In the genomic region with DNA sequence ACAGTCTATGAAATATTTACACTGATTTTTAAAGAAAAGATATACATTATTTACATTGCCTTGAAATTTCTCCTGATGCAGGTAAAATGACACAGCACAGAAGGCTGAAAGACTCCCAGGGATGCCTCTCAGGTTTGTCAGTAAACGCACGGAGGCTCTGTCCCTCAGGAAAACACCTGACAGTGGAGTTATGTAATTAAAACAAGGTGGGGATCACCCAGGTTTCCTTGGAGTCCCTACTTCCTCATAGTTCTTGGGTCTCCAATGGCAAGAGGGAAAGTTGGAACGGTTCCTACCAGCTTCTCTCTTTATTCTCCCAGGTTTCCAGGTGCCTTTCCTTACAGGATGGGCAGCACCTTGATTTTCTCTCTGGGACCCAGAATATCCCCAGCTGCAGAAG, we compare ENCODE assay signal across 38 cellular contexts.
"Had no signal": no experiment of that assay in that cellular context is flagged by ENCODE, and none has a peak within 500 bp of the region (broad histone marks: within the 10 kb centered on the region; RNA-seq: fewer than 3 reads in every experiment).

No MANE protein-coding gene starts in this region.

- ATAC-seq: activated CD4-positive, alpha-beta T cell treated with anti-CD3 and anti-CD28 coated beads for 36 hours; activated CD4-positive, CD25-positive, alpha-beta regulatory T cell treated with anti-CD3 and anti-CD28 coated beads, Interleukin-2, amount 50 U/mL, for 24 hours; activated CD8-positive, alpha-beta memory T cell treated with anti-CD3 and anti-CD28 coated beads, Interleukin-2, amount 10 ng/mL, durations not matched to agents 7 days and 5 days; activated CD8-positive, alpha-beta T cell treated with anti-CD3 and anti-CD28 coated beads, Interleukin-2, amount 10 ng/mL, durations not matched to agents 7 days and 5 days; activated naive CD8-positive, alpha-beta T cell treated with anti-CD3 and anti-CD28 coated beads, Interleukin-2, amount 50 U/mL, for 24 hours; WTC11 had no signal

- H3K27me3 Mint-ChIP-seq: activated CD4-positive, alpha-beta memory T cell treated with anti-CD3 and anti-CD28 coated beads, Interleukin-2, amount 10 ng/mL, durations not matched to agents 7 days and 5 days; activated CD4-positive, alpha-beta T cell treated with anti-CD3 and anti-CD28 coated beads for 36 hours; activated CD4-positive, alpha-beta T cell treated with anti-CD3 and anti-CD28 coated beads, Interleukin-2, amount 10 ng/mL, durations not matched to agents 7 days and 5 days; activated CD8-positive, alpha-beta memory T cell treated with anti-CD3 and anti-CD28 coated beads, Interleukin-2, amount 10 ng/mL, durations not matched to agents 7 days and 5 days; activated naive CD4-positive, alpha-beta T cell treated with anti-CD3 and anti-CD28 coated beads, Interleukin-2, amount 10 ng/mL, durations not matched to agents 7 days and 5 days; activated naive CD8-positive, alpha-beta T cell; activated naive CD8-positive, alpha-beta T cell treated with anti-CD3 and anti-CD28 coated beads, Interleukin-2, amount 10 ng/mL, durations not matched to agents 7 days and 5 days; activated T-cell treated with anti-CD3 and anti-CD28 coated beads, Interleukin-2, amount 50 U/mL, for 24 hours; central memory CD8-positive, alpha-beta T cell had no signal

- H3K4me3 Mint-ChIP-seq: activated CD4-positive, alpha-beta memory T cell treated with anti-CD3 and anti-CD28 coated beads, Interleukin-2, amount 10 ng/mL, durations not matched to agents 7 days and 5 days; activated CD4-positive, alpha-beta T cell treated with anti-CD3 and anti-CD28 coated beads for 36 hours; activated CD4-positive, alpha-beta T cell treated with anti-CD3 and anti-CD28 coated beads, Interleukin-2, amount 10 ng/mL, durations not matched to agents 7 days and 5 days; activated CD8-positive, alpha-beta memory T cell treated with anti-CD3 and anti-CD28 coated beads, Interleukin-2, amount 10 ng/mL, durations not matched to agents 7 days and 5 days; activated CD8-positive, alpha-beta T cell treated with anti-CD3 and anti-CD28 coated beads, Interleukin-2, amount 10 ng/mL, durations not matched to agents 7 days and 5 days; activated naive CD4-positive, alpha-beta T cell treated with anti-CD3 and anti-CD28 coated beads, Interleukin-2, amount 10 ng/mL, durations not matched to agents 7 days and 5 days; activated naive CD4-positive, alpha-beta T cell treated with anti-CD3 and anti-CD28 coated beads, Interleukin-2, amount 50 U/mL, for 24 hours; activated naive CD8-positive, alpha-beta T cell; activated naive CD8-positive, alpha-beta T cell treated with anti-CD3 and anti-CD28 coated beads, Interleukin-2, amount 10 ng/mL, durations not matched to agents 7 days and 5 days; activated naive CD8-positive, alpha-beta T cell treated with anti-CD3 and anti-CD28 coated beads, Interleukin-2, amount 50 U/mL, for 24 hours; activated T-cell treated with anti-CD3 and anti-CD28 coated beads, Interleukin-2, amount 50 U/mL, for 24 hours; brain; central memory CD8-positive, alpha-beta T cell; T-helper 1 cell treated with Interleukin-12 subunit alpha and Interleukin-12 subunit beta and Interleukin-4 antibody, amounts not matched to agents 30 μg/mL and 1 μg/mL, for 36 hours; T-helper 2 cell treated with Interferon-gamma antibody and Interleukin-4, amounts not matched to agents 5 μg/mL and 100 μg/mL, for 36 hours; WTC11 had no signal

- H3K36me3 Mint-ChIP-seq: activated CD8-positive, alpha-beta memory T cell treated with anti-CD3 and anti-CD28 coated beads, Interleukin-2, amount 10 ng/mL, durations not matched to agents 7 days and 5 days; activated naive CD4-positive, alpha-beta T cell treated with anti-CD3 and anti-CD28 coated beads, Interleukin-2, amount 10 ng/mL, durations not matched to agents 7 days and 5 days; activated naive CD4-positive, alpha-beta T cell treated with anti-CD3 and anti-CD28 coated beads, Interleukin-2, amount 50 U/mL, for 24 hours; activated naive CD8-positive, alpha-beta T cell; activated naive CD8-positive, alpha-beta T cell treated with anti-CD3 and anti-CD28 coated beads, Interleukin-2, amount 10 ng/mL, durations not matched to agents 7 days and 5 days; brain; WTC11 had no signal

- H3K4me1 Mint-ChIP-seq: activated CD4-positive, alpha-beta memory T cell treated with anti-CD3 and anti-CD28 coated beads, Interleukin-2, amount 10 ng/mL, durations not matched to agents 7 days and 5 days; activated CD4-positive, alpha-beta T cell treated with anti-CD3 and anti-CD28 coated beads for 36 hours; activated CD4-positive, alpha-beta T cell treated with anti-CD3 and anti-CD28 coated beads, Interleukin-2, amount 10 ng/mL, durations not matched to agents 7 days and 5 days; activated CD8-positive, alpha-beta memory T cell treated with anti-CD3 and anti-CD28 coated beads, Interleukin-2, amount 10 ng/mL, durations not matched to agents 7 days and 5 days; activated naive CD4-positive, alpha-beta T cell treated with anti-CD3 and anti-CD28 coated beads, Interleukin-2, amount 10 ng/mL, durations not matched to agents 7 days and 5 days; activated naive CD4-positive, alpha-beta T cell treated with anti-CD3 and anti-CD28 coated beads, Interleukin-2, amount 50 U/mL, for 24 hours; activated naive CD8-positive, alpha-beta T cell treated with anti-CD3 and anti-CD28 coated beads, Interleukin-2, amount 10 ng/mL, durations not matched to agents 7 days and 5 days; activated naive CD8-positive, alpha-beta T cell treated with anti-CD3 and anti-CD28 coated beads, Interleukin-2, amount 50 U/mL, for 24 hours; central memory CD8-positive, alpha-beta T cell; WTC11 had no signal

- H3K4me3 ChIP-seq: ascending aorta had no signal

- H3K27me3 ChIP-seq: ascending aorta had no signal

- H3K9me3 Mint-ChIP-seq: activated CD4-positive, alpha-beta memory T cell treated with anti-CD3 and anti-CD28 coated beads, Interleukin-2, amount 10 ng/mL, durations not matched to agents 7 days and 5 days; activated CD4-positive, alpha-beta T cell treated with anti-CD3 and anti-CD28 coated beads, Interleukin-2, amount 10 ng/mL, durations not matched to agents 7 days and 5 days; activated naive CD4-positive, alpha-beta T cell treated with anti-CD3 and anti-CD28 coated beads, Interleukin-2, amount 10 ng/mL, durations not matched to agents 7 days and 5 days; activated naive CD8-positive, alpha-beta T cell treated with anti-CD3 and anti-CD28 coated beads, Interleukin-2, amount 10 ng/mL, durations not matched to agents 7 days and 5 days; activated T-helper 2 cell treated with anti-CD3 and anti-CD28 coated beads, Interferon-gamma antibody, Interleukin-2, Interleukin-4, amounts not matched to agents 10 μg/mL and 5 μg/mL and 100 μg/mL, durations not matched to agents 14 hours and 24 hours and 36 hours; brain; T-helper 1 cell treated with Interleukin-12 subunit alpha and Interleukin-12 subunit beta and Interleukin-4 antibody, amounts not matched to agents 30 μg/mL and 1 μg/mL, for 36 hours; T-helper 2 cell treated with Interferon-gamma antibody and Interleukin-4, amounts not matched to agents 5 μg/mL and 100 μg/mL, for 36 hours had no signal

- DNase-seq: activated CD4-positive, alpha-beta memory T cell treated with anti-CD3 and anti-CD28 coated beads, Interleukin-2, amount 10 ng/mL, durations not matched to agents 7 days and 5 days; activated CD4-positive, alpha-beta T cell treated with anti-CD3 and anti-CD28 coated beads for 1 hour; activated CD4-positive, alpha-beta T cell treated with anti-CD3 and anti-CD28 coated beads for 36 hours; activated CD4-positive, alpha-beta T cell treated with anti-CD3 and anti-CD28 coated beads for 48 hours; activated CD4-positive, alpha-beta T cell treated with anti-CD3 and anti-CD28 coated beads, Interleukin-2, amount 10 ng/mL, durations not matched to agents 7 days and 5 days; activated CD4-positive, alpha-beta T cell treated with anti-CD3 and anti-CD28 coated beads, Interleukin-2, amount 50 U/mL, for 48 hours; activated CD4-positive, CD25-positive, alpha-beta regulatory T cell; activated CD8-positive, alpha-beta memory T cell treated with anti-CD3 and anti-CD28 coated beads for 24 hours; activated CD8-positive, alpha-beta memory T cell treated with anti-CD3 and anti-CD28 coated beads, Interleukin-2, amount 10 ng/mL, durations not matched to agents 7 days and 5 days; activated CD8-positive, alpha-beta memory T cell treated with anti-CD3 and anti-CD28 coated beads, Interleukin-2, amount 50 U/mL, for 48 hours; activated CD8-positive, alpha-beta T cell treated with anti-CD3 and anti-CD28 coated beads, Interleukin-2, amount 10 ng/mL, durations not matched to agents 7 days and 5 days; activated effector memory CD4-positive, alpha-beta T cell treated with Interleukin-2 at 50 U/mL for 16 hours; activated gamma-delta T cell; activated naive CD4-positive, alpha-beta T cell treated with anti-CD3 and anti-CD28 coated beads, Interleukin-2, amount 10 ng/mL, durations not matched to agents 7 days and 5 days; activated naive CD4-positive, alpha-beta T cell treated with Interleukin-2 at 50 U/mL for 16 hours; activated naive CD8-positive, alpha-beta T cell treated with anti-CD3 and anti-CD28 coated beads, Interleukin-2, amount 10 ng/mL, durations not matched to agents 7 days and 5 days; activated naive CD8-positive, alpha-beta T cell treated with anti-CD3 and anti-CD28 coated beads, Interleukin-2, amount 50 U/mL, for 24 hours; activated T-cell treated with anti-CD3 and anti-CD28 coated beads, Interleukin-2, amount 50 U/mL, for 24 hours; activated T-cell treated with anti-CD3 and anti-CD28 coated beads, Interleukin-2, amount 50 U/mL, for 48 hours; amygdala; anterior cingulate cortex; caudate nucleus; SW 1271; T-helper 1 cell; T-helper 2 cell; T-helper 9 cell; WERI-Rb-1 had no signal

- FAIRE-seq: TTC549 had no signal

- H3K9me3 ChIP-seq: ascending aorta had no signal

- H3K27ac Mint-ChIP-seq: activated CD4-positive, alpha-beta memory T cell treated with anti-CD3 and anti-CD28 coated beads, Interleukin-2, amount 10 ng/mL, durations not matched to agents 7 days and 5 days; activated CD4-positive, alpha-beta T cell treated with anti-CD3 and anti-CD28 coated beads for 36 hours; activated CD4-positive, alpha-beta T cell treated with anti-CD3 and anti-CD28 coated beads, Interleukin-2, amount 10 ng/mL, durations not matched to agents 7 days and 5 days; activated CD8-positive, alpha-beta memory T cell treated with anti-CD3 and anti-CD28 coated beads, Interleukin-2, amount 10 ng/mL, durations not matched to agents 7 days and 5 days; activated CD8-positive, alpha-beta T cell treated with anti-CD3 and anti-CD28 coated beads, Interleukin-2, amount 10 ng/mL, durations not matched to agents 7 days and 5 days; activated naive CD4-positive, alpha-beta T cell treated with anti-CD3 and anti-CD28 coated beads, Interleukin-2, amount 10 ng/mL, durations not matched to agents 7 days and 5 days; activated naive CD4-positive, alpha-beta T cell treated with anti-CD3 and anti-CD28 coated beads, Interleukin-2, amount 50 U/mL, for 24 hours; activated naive CD8-positive, alpha-beta T cell; activated naive CD8-positive, alpha-beta T cell treated with anti-CD3 and anti-CD28 coated beads, Interleukin-2, amount 10 ng/mL, durations not matched to agents 7 days and 5 days; activated naive CD8-positive, alpha-beta T cell treated with anti-CD3 and anti-CD28 coated beads, Interleukin-2, amount 50 U/mL, for 24 hours; activated T-cell treated with anti-CD3 and anti-CD28 coated beads, Interleukin-2, amount 50 U/mL, for 24 hours; activated T-helper 2 cell treated with anti-CD3 and anti-CD28 coated beads, Interferon-gamma antibody, Interleukin-2, Interleukin-4, amounts not matched to agents 10 μg/mL and 5 μg/mL and 100 μg/mL, durations not matched to agents 14 hours and 24 hours and 36 hours; brain; T-helper 1 cell treated with Interleukin-12 subunit alpha and Interleukin-12 subunit beta and Interleukin-4 antibody, amounts not matched to agents 30 μg/mL and 1 μg/mL, for 36 hours; T-helper 2 cell treated with Interferon-gamma antibody and Interleukin-4, amounts not matched to agents 5 μg/mL and 100 μg/mL, for 36 hours; WTC11 had no signal

- H3K36me3 ChIP-seq: ascending aorta, WERI-Rb-1 had no signal

- H3K27ac ChIP-seq: ascending aorta, WERI-Rb-1 had no signal
